Comparison of ENCODE assay signal across 8 cellular contexts in the genomic region with DNA sequence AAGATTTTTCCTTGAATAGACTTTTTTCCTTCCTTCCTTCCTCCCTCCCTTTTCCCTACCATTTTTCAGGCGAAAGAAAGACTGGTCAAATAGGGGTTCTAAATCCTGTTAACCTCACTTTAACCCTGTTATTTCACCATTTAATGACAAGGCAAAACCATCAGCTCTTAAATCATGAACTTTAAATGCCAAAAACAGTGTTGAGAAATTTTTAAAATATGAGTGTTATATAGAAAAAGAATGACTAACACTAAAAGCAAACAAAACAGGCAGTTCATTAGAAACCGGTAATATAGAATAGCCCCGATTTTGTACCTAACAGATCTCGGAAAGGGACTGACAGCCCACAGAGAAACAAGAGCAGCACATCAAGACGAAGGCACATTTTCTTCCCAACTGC. TPM values are rescaled to one million over a fixed set of nuclear protein-coding genes. Genes with fewer than 3 reads are reported as not detected.
DNase-seq lines count a peak whose midpoint lies in the region; ATAC-seq and TF ChIP-seq lines count a peak whose summit lies in the region.

No MANE protein-coding gene starts in this region.

- intact Hi-C loops in Caco-2 (cut with micrococcal nuclease; ENCODE audit: unreplicated experiment): no loop called here

- H3K56ac ChIP-seq in mesendoderm (ENCODE audit: low read length): peak overlapping the region; percentile 89

- TF ChIP-seq CTCF in Caco-2 (IDR thresholded peaks at IDR 0.05; ENCODE audit: insufficient read depth in 1 of 2, low read depth in 1 of 2, low read length in 1 of 2, severe bottlenecking in 1 of 2, unreplicated experiment in 1 of 2): no peak

- H3K4me1 ChIP-seq in Caco-2 (no peaks in the 10 kb centered on the region), mesendoderm (ENCODE audit: control insufficient read depth, low read depth, low read length) (peaks cover 15% of the 10 kb centered on the region)

- H3K79me1 ChIP-seq in mesendoderm (ENCODE audit: low read length): no peaks in the 10 kb centered on the region

- peaks cover 6% of the 10 kb centered on the region for H3K4me1 Mint-ChIP-seq in Caco-2 (ENCODE audit: low read depth, unreplicated experiment)

- DNase-seq in Caco-2: no peak
- DNase-seq in mesendoderm: no peak
- no peak for DNase-seq in T-helper 9 cell
- no peak for DNase-seq in stimulated activated CD4-positive, alpha-beta T cell treated with anti-CD3 and anti-CD28 coated beads, Interleukin-15, amount 100 ng/mL, for 24 hours
- no peak for DNase-seq in superior temporal gyrus (ENCODE audit: extremely low spot score)
- no peak for DNase-seq in DMS 273 treated with DMSO at 0.1 percent for 48 hours (lab: John Stamatoyannopoulos, UW)

- CTCF ChIA-PET in Caco-2 (lab: Charles Lee): no interaction called here

- no peaks in the 10 kb centered on the region for H3K27me3 ChIP-seq in Caco-2 (replicated peaks; ENCODE audit: control insufficient read depth, insufficient read depth, low read length)
- no peaks in the 10 kb centered on the region for H3K27me3 ChIP-seq in mesendoderm (ENCODE audit: insufficient read depth, low read length, poor library complexity)

- H4K5ac ChIP-seq in mesendoderm (ENCODE audit: low read length): no peak overlapping the region

- peak overlapping the region; percentile 60 for H3K9ac ChIP-seq in mesendoderm (ENCODE audit: low read length)

- H4K8ac ChIP-seq in mesendoderm (ENCODE audit: low read depth, low read length): no peak overlapping the region

- H3K4me2 ChIP-seq in mesendoderm (ENCODE audit: low read length): peak overlapping the region; percentile 74

- no peaks in the 10 kb centered on the region for H3K36me3 Mint-ChIP-seq in Caco-2 (ENCODE audit: insufficient read depth, unreplicated experiment)

- no peak overlapping the region for H3K27ac Mint-ChIP-seq in Caco-2 (ENCODE audit: unreplicated experiment)

- H3K79me2 ChIP-seq in mesendoderm (ENCODE audit: control insufficient read depth, insufficient read depth, low read length): no peaks in the 10 kb centered on the region

- no peak overlapping the region for H2BK120ac ChIP-seq in mesendoderm (ENCODE audit: low read depth, low read length)

- peak overlapping the region; percentile 20 for H3K4me3 Mint-ChIP-seq in Caco-2 (ENCODE audit: unreplicated experiment)

- H3K9me3 Mint-ChIP-seq in Caco-2 (ENCODE audit: unreplicated experiment): no peaks in the 10 kb centered on the region

- POLR2A ChIA-PET in Caco-2 (lab: Charles Lee): no interaction called here

- WGBS in mesendoderm (ENCODE audit: extremely low coverage, insufficient coverage, low lambda C conversion rate): no CpG with 5 or more reads among the region's 5 CpGs

- H3K4ac ChIP-seq in mesendoderm (ENCODE audit: low read depth, low read length): peak overlapping the region; percentile 39

- no peaks in the 10 kb centered on the region for H3K9me3 ChIP-seq in Caco-2

- H3K27me3 Mint-ChIP-seq in Caco-2 (ENCODE audit: insufficient read depth, unreplicated experiment): peaks cover 19% of the 10 kb centered on the region

- BruUV-seq in Caco-2 (replicated peaks; lab: Mats Ljungman, UMichigan): no TSS peak

- H3K36me3 ChIP-seq in Caco-2 (ENCODE audit: control insufficient read depth, insufficient read depth, low read length): no peaks in the 10 kb centered on the region
- H3K36me3 ChIP-seq in mesendoderm (ENCODE audit: control insufficient read depth, insufficient read depth, low read length): no peaks in the 10 kb centered on the region

- peak; percentile 4 for ATAC-seq in HG02759 (IDR thresholded peaks at IDR 0.05; ENCODE audit: unreplicated experiment)

- peak overlapping the region; percentile 44 for H3K27ac ChIP-seq in angular gyrus (ENCODE audit: low read depth, low read length)
- peak overlapping the region; percentile 39 for H3K27ac ChIP-seq in mesendoderm (ENCODE audit: low read depth, low read length)

- H2AK5ac ChIP-seq in mesendoderm (ENCODE audit: low read length): no peak overlapping the region

- H2BK15ac ChIP-seq in mesendoderm (replicated peaks; ENCODE audit: low read depth): no peak overlapping the region

- H2BK5ac ChIP-seq in mesendoderm (ENCODE audit: low read length): peak overlapping the region; percentile 93

- H3K23ac ChIP-seq in mesendoderm (ENCODE audit: low read length): no peak overlapping the region

- H3K18ac ChIP-seq in mesendoderm (ENCODE audit: low read length): peak overlapping the region; percentile 87

- H3K4me3 ChIP-seq in Caco-2 (ENCODE audit: low read depth, low read length): no peak overlapping the region
- peak overlapping the region; percentile 11 for H3K4me3 ChIP-seq in mesendoderm (ENCODE audit: low read length)

RNA-seq across cellular contexts. Expression of a gene that starts 57.3 kb away (rescaled TPM):
- total RNA-seq in Caco-2 (2022): 0.29 and 0.46 TPM in 2 replicates
- 3.1 TPM for polyA plus RNA-seq in mesendoderm (2013, experiment 1 of 2)
- polyA plus RNA-seq in mesendoderm (2013, experiment 2 of 2): 3.5 TPM
